In genomic region chr9:91783876-91784672, GRCh38 we compare ENCODE assay signal across 22 cellular contexts.
A peak's percentile ranks its signal among the peaks of the same experiment; 100 is the strongest.
DNase-seq lines count a peak whose midpoint lies in the region; ATAC-seq and TF ChIP-seq lines count a peak whose summit lies in the region.
"Had no signal": no experiment of that assay in that cellular context is flagged by ENCODE, and none has a peak within 500 bp of the region (broad histone marks: within the 10 kb centered on the region; RNA-seq: fewer than 3 reads in every experiment).

No MANE protein-coding gene starts in this region.

- no peak overlapping the region for H2AFZ ChIP-seq in mammary epithelial cell (ENCODE audit: low read depth, low read length)

- H3K27ac ChIP-seq in mammary epithelial cell (ENCODE audit: insufficient read depth, low read depth, low read length), result no peak overlapping the region
- H3K27ac ChIP-seq: HL-60 had no signal

- H3K27me3 ChIP-seq in mammary epithelial cell (ENCODE audit: insufficient read depth, low read length), result no peaks in the 10 kb centered on the region
- H3K27me3 ChIP-seq: BE2C had no signal

- no peak for TF ChIP-seq CTCF in mammary epithelial cell (conservative IDR thresholded peaks at IDR 0.05 in 1 of 2, IDR thresholded peaks at IDR 0.05 in 1 of 2; ENCODE audit: extremely low read depth in 1 of 2, insufficient read depth in 1 of 2, low read depth in 1 of 2, low read length in 2 of 2)

- no peaks in the 10 kb centered on the region for H4K20me1 ChIP-seq in mammary epithelial cell (ENCODE audit: insufficient read depth, low read length)

- in situ Hi-C loops in mammary epithelial cell (cut with MboI; ENCODE audit: low sequenced_read_pairs in 2 of 2), result no loop called here

- no TSS peak for BruUV-seq in mammary epithelial cell (replicated peaks; lab: Mats Ljungman, UMichigan)

- no peaks in the 10 kb centered on the region for H3K9me3 ChIP-seq in mammary epithelial cell (replicated peaks; ENCODE audit: insufficient read depth, low read length)
- H3K9me3 ChIP-seq: BE2C had no signal

- no peak overlapping the region for H3K9ac ChIP-seq in mammary epithelial cell (ENCODE audit: insufficient read depth, low read length)

- ATAC-seq in GM19452 (IDR thresholded peaks at IDR 0.05; ENCODE audit: unreplicated experiment), result no peak
- ATAC-seq: K562 had no signal

- H3K36me3 ChIP-seq in mammary epithelial cell (ENCODE audit: insufficient read depth, low read length), result no peaks in the 10 kb centered on the region
- H3K36me3 ChIP-seq: BE2C had no signal

- no peaks in the 10 kb centered on the region for H3K4me1 ChIP-seq in mammary epithelial cell (ENCODE audit: insufficient read depth, low read length)
- H3K4me1 ChIP-seq: BE2C had no signal

- H3K4me2 ChIP-seq in mammary epithelial cell (ENCODE audit: insufficient read depth, low read depth, low read length), result no peak overlapping the region

- CTCF ChIA-PET in mammary epithelial cell (lab: Charles Lee; ENCODE audit: low non-redundant PET), result no interaction called here

- no peak overlapping the region for H3K4me3 ChIP-seq in mammary epithelial cell (replicated peaks in 1 of 3; ENCODE audit: insufficient read depth in 1 of 3, low read depth in 2 of 3, low read length in 3 of 3)
- H3K4me3 ChIP-seq: K562 had no signal

- dilution Hi-C loops in mammary epithelial cell (cut with HindIII; ENCODE audit: low sequenced_read_pairs), result no loop called here

- H3K79me2 ChIP-seq in mammary epithelial cell (ENCODE audit: insufficient read depth, low read length), result no peaks in the 10 kb centered on the region

- WGBS in mammary epithelial cell (ENCODE audit: low coverage, missing lambda C conversion rate), result 84% methylated on average over 11 of the region's 14 CpGs

- intact Hi-C loops in posterior vena cava (cut with DNase I) (no loop called here), mammary epithelial cell (cut with micrococcal nuclease) (no loop called here)

- DNase-seq in activated CD8-positive, alpha-beta memory T cell treated with anti-CD3 and anti-CD28 coated beads for 24 hours, result peak; percentile 46
- no peak for DNase-seq in activated CD8-positive, alpha-beta memory T cell treated with anti-CD3 and anti-CD28 coated beads, Interleukin-2, amount 50 U/mL, for 48 hours
- DNase-seq in islet precursor cell, result peak; percentile 50
- DNase-seq in posterior vena cava (ENCODE audit: low spot score), result peak; percentile 67
- DNase-seq in midbrain (lab: John Stamatoyannopoulos, UW), result no peak
- no peak for DNase-seq in mammary epithelial cell
- no peak for DNase-seq in nucleus accumbens (lab: John Stamatoyannopoulos, UW)
- DNase-seq: 8988T; BE2C; Calu3; CD4-positive, alpha-beta T cell; DMS53; HCEC 1CT; MV-4-11; NCI-H1417 treated with DMSO at 0.1 percent for 48 hours; NCI-H1930; NCI-H446 treated with DMSO at 0.1 percent for 48 hours; NCI-H748 treated with DMSO at 0.1 percent for 48 hours; SIG-M5 had no signal

Comparison
In these comparisons a context has a peak if more than half of its experiments do, and no peak if none do; other contexts are left out.
1. DNase-seq: peak in activated CD8-positive, alpha-beta memory T cell treated with anti-CD3 and anti-CD28 coated beads for 24 hours (single experiment), islet precursor cell (single experiment) and posterior vena cava (single experiment); none in activated CD8-positive, alpha-beta memory T cell treated with anti-CD3 and anti-CD28 coated beads, Interleukin-2, amount 50 U/mL, for 48 hours (single experiment), midbrain (single experiment), mammary epithelial cell (single experiment) and nucleus accumbens (0 of 56).